In genomic region chr16:18805257-18805773, GRCh38 we compare ENCODE assay signal across 12 cellular contexts. TPM values are rescaled to one million over a fixed set of nuclear protein-coding genes. Genes with fewer than 3 reads are reported as not detected.
DNase-seq lines count a peak whose midpoint lies in the region; ATAC-seq and TF ChIP-seq lines count a peak whose summit lies in the region.
"Had no signal": no experiment of that assay in that cellular context is flagged by ENCODE, and none has a peak within 500 bp of the region (broad histone marks: within the 10 kb centered on the region; RNA-seq: fewer than 3 reads in every experiment).

No MANE protein-coding gene starts in this region.

- H3K9me3 Mint-ChIP-seq in CD14-positive monocyte (peaks cover 0 to 2% (median 0%) of the 10 kb centered on the region in 7 donors), WTC11 (peaks cover 4% of the 10 kb centered on the region; the same call in 1 of the 2 replicates)
- no peaks in the 10 kb centered on the region for H3K9me3 Mint-ChIP-seq in natural killer cell treated with Interleukin-12 subunit alpha and Interleukin-12 subunit beta and Interleukin-15 and Interleukin-18, amount 100 ng/mL, for 72 hours
- H3K9me3 Mint-ChIP-seq: CD8-positive, alpha-beta memory T cell had no signal

- POLR2A ChIA-PET in WTC11 (lab: Charles Lee) = interaction anchor here (1.6 kb wide), 1 partner anchor 15 kb away, joined by 5 read pairs; the partner anchor contains the start of gene RPS15A

- H3K27me3 Mint-ChIP-seq in CD14-positive monocyte (ENCODE audit: low read depth in 3 of 3) (peaks cover 0 to 1% (median 0%) of the 10 kb centered on the region in 3 donors), WTC11 (ENCODE audit: low read depth) (no peaks in the 10 kb centered on the region)
- no peaks in the 10 kb centered on the region for H3K27me3 Mint-ChIP-seq in natural killer cell treated with Interleukin-12 subunit alpha and Interleukin-12 subunit beta and Interleukin-15 and Interleukin-18, amount 100 ng/mL, for 72 hours

- peaks cover 49% of the 10 kb centered on the region for H3K4me1 Mint-ChIP-seq in CD14-positive monocyte
- peaks cover 45% of the 10 kb centered on the region for H3K4me1 Mint-ChIP-seq in WTC11
- peaks cover 33 to 48% of the 10 kb centered on the region in 2 donors for H3K4me1 Mint-ChIP-seq in natural killer cell treated with Interleukin-12 subunit alpha and Interleukin-12 subunit beta and Interleukin-15 and Interleukin-18, amount 100 ng/mL, for 72 hours (ENCODE audit: low read depth in 2 of 2)

- ATAC-seq in WTC11 (no peak), GM21825 (IDR thresholded peaks at IDR 0.05; ENCODE audit: unreplicated experiment) (no peak)
- ATAC-seq in natural killer cell treated with Interleukin-12 subunit alpha and Interleukin-12 subunit beta and Interleukin-15 and Interleukin-18, amount 100 ng/mL, for 72 hours = no peak

- intact Hi-C loops in CD14-positive monocyte (cut with micrococcal nuclease) = loop anchor here in 1 of 2 donors (10.0 kb wide), 2 partner anchors 69 to 749 kb away; partner anchors contain the start of gene VPS35L

- H3K36me3 Mint-ChIP-seq in CD14-positive monocyte (peaks cover 31 to 39% of the 10 kb centered on the region in 2 donors), WTC11 (peaks cover 31% of the 10 kb centered on the region)
- peaks cover 34% of the 10 kb centered on the region for H3K36me3 Mint-ChIP-seq in natural killer cell treated with Interleukin-12 subunit alpha and Interleukin-12 subunit beta and Interleukin-15 and Interleukin-18, amount 100 ng/mL, for 72 hours

- H3K9me2 ChIP-seq in GM23248 (ENCODE audit: insufficient read depth) = no peaks in the 10 kb centered on the region

- H3K4me3 Mint-ChIP-seq in CD14-positive monocyte (no peak overlapping the region), WTC11 (no peak overlapping the region)
- H3K4me3 Mint-ChIP-seq in natural killer cell treated with Interleukin-12 subunit alpha and Interleukin-12 subunit beta and Interleukin-15 and Interleukin-18, amount 100 ng/mL, for 72 hours = no peak overlapping the region
- H3K4me3 Mint-ChIP-seq: CD8-positive, alpha-beta memory T cell had no signal

- H2AFZ ChIP-seq in GM23248 = no peak overlapping the region

- peak overlapping the region; percentile 62 for H3K27ac ChIP-seq in GM23248

- H4K20me1 ChIP-seq in GM23248 (ENCODE audit: insufficient read depth) = no peaks in the 10 kb centered on the region

- in situ Hi-C loops in GM23248 (cut with MboI) = loop anchor here (25.0 kb wide), 1 partner anchor 732 kb away; no protein-coding TSS in a partner anchor

- CTCF ChIA-PET in WTC11 (lab: Charles Lee) = interaction anchor here (0.9 kb wide), 1 partner anchor 15 kb away, joined by 3 read pairs; the partner anchor contains the start of gene RPS15A

- H3K27me3 ChIP-seq in GM23248 (replicated peaks; ENCODE audit: insufficient read depth) = no peaks in the 10 kb centered on the region
- H3K27me3 ChIP-seq in MG63 = no peaks in the 10 kb centered on the region

- no peak for TF ChIP-seq CTCF in CD14-positive monocyte (IDR thresholded peaks at IDR 0.05)
- no peak for TF ChIP-seq CTCF in WTC11 (IDR thresholded peaks at IDR 0.05)

- WGBS in GM23248 (ENCODE audit: low coverage in 1 of 2, low lambda C conversion rate in 2 of 2, missing lambda C conversion rate in 2 of 2), 2 experiments = 9 to 10% methylated on average over 2 of the region's 2 CpGs

- DNase-seq in CD14-positive monocyte (ENCODE audit: low spot score) (no peak), GM23248 (no peak), WTC11 (ENCODE audit: low spot score) (no peak), MG63 (no peak), Ammon's horn (ENCODE audit: low spot score) (no peak)
- DNase-seq in natural killer cell treated with Interleukin-12 subunit alpha and Interleukin-12 subunit beta and Interleukin-15 and Interleukin-18, amount 100 ng/mL, for 72 hours (ENCODE audit: low spot score) = no peak
- DNase-seq: CD8-positive, alpha-beta memory T cell; cerebellar nuclear complex; NCI-H1092 treated with DMSO at 0.1 percent for 48 hours; stimulated activated CD4-positive, alpha-beta T cell treated with anti-CD3 and anti-CD28 coated beads, Interleukin-1b, Interleukin-23, amount 100 ng/mL, for 48 hours; stimulated activated CD8-positive, alpha-beta memory T cell treated with anti-CD3 and anti-CD28 coated beads, Interleukin-4, amount 100 ng/mL, for 48 hours had no signal

- H3K9me3 ChIP-seq in GM23248 (ENCODE audit: low read depth) = no peaks in the 10 kb centered on the region
- H3K9me3 ChIP-seq in MG63 = no peaks in the 10 kb centered on the region

- H3K4me3 ChIP-seq in GM23248 = no peak overlapping the region
- no peak overlapping the region for H3K4me3 ChIP-seq in MG63

- H3K27ac Mint-ChIP-seq in CD14-positive monocyte (peak overlapping the region in 4 of 7 donors; percentile 40 to 90 (median 81)), WTC11 (0 out of 2 replicates have a peak overlapping the region, but pooled peaks have one; percentile 85)
- H3K27ac Mint-ChIP-seq in natural killer cell treated with Interleukin-12 subunit alpha and Interleukin-12 subunit beta and Interleukin-15 and Interleukin-18, amount 100 ng/mL, for 72 hours = peak overlapping the region; percentile 94 to 95

- no peak overlapping the region for H3K4me2 ChIP-seq in GM23248 (ENCODE audit: unreplicated experiment)

- H3K79me2 ChIP-seq in GM23248 (ENCODE audit: insufficient read depth) = peaks cover 34% of the 10 kb centered on the region

- peaks cover 22% of the 10 kb centered on the region for H3K4me1 ChIP-seq in GM23248 (ENCODE audit: insufficient read depth)

- no peak overlapping the region for H3K9ac ChIP-seq in GM23248

- H3F3A ChIP-seq in GM23248 (ENCODE audit: insufficient read depth) = peaks cover 43% of the 10 kb centered on the region

- H3K36me3 ChIP-seq in GM23248 (ENCODE audit: low read depth) (peaks cover 40% of the 10 kb centered on the region), MG63 (peaks cover 57% of the 10 kb centered on the region)

TF ChIP-seq in WTC11, 78 proteins besides CTCF, POLR2A, EP300 and RAD21 (continues in another document):
- no peak for TF ChIP-seq MAX (CRISPR knock-in tag; IDR thresholded peaks at IDR 0.05)
- TF ChIP-seq ZNF263 (CRISPR knock-in tag; IDR thresholded peaks at IDR 0.05; ENCODE audit: low read depth) = no peak
- no peak for TF ChIP-seq ESRRA (CRISPR knock-in tag; IDR thresholded peaks at IDR 0.05; ENCODE audit: borderline replicate concordance)
- no peak for TF ChIP-seq NR3C1 (CRISPR knock-in tag; conservative IDR thresholded peaks at IDR 0.05; ENCODE audit: low read depth)
- TF ChIP-seq NFE2L1 (CRISPR knock-in tag; IDR thresholded peaks at IDR 0.05) = no peak
- TF ChIP-seq PREB (CRISPR knock-in tag; IDR thresholded peaks at IDR 0.05; ENCODE audit: borderline replicate concordance) = no peak
- TF ChIP-seq ZNF317 (CRISPR knock-in tag; IDR thresholded peaks at IDR 0.05; ENCODE audit: borderline replicate concordance, low read depth) = no peak
- no peak for TF ChIP-seq ZNF138 (CRISPR knock-in tag; conservative IDR thresholded peaks at IDR 0.05)
- no peak for TF ChIP-seq ZNF281 (CRISPR knock-in tag; IDR thresholded peaks at IDR 0.05)
- TF ChIP-seq SP1 (CRISPR knock-in tag; conservative IDR thresholded peaks at IDR 0.05) = no peak

RNA-seq across cellular contexts. Expression of gene ARL6IP1, which starts 4.0 kb away (rescaled TPM):
- polyA plus RNA-seq in CD14-positive monocyte (100 to 1,000 TPM; 142 to 158 TPM), GM23248 (2016; fragmentation: Nextera tagmentation; extraction: Ambion mirVana) (131 and 135 TPM in 2 replicates)
- total RNA-seq in GM23248 (2014; rRNA removed; shearing (Covaris generic)) = 184 and 201 TPM in 2 replicates
- 137 to 172 TPM (median 151 TPM) in 3 replicates for total RNA-seq in WTC11 (2021)
- total RNA-seq in natural killer cell treated with Interleukin-12 subunit alpha and Interleukin-12 subunit beta and Interleukin-15 and Interleukin-18, amount 100 ng/mL, for 72 hours = 100 to 1,000 TPM; 113 to 149 TPM
- total RNA-seq in MG63 (2014; rRNA removed; shearing (Covaris generic); ENCODE audit: low replicate concordance) = 118 and 145 TPM in 2 replicates

RNA-seq across cellular contexts. Expression of gene RPS15A, which starts 15.2 kb away (rescaled TPM):
- polyA plus RNA-seq in CD14-positive monocyte = 1,000 to 10,000 TPM; 1,209 to 1,397 TPM
- total RNA-seq in GM23248 (2014; rRNA removed; shearing (Covaris generic)) = 1,662 and 1,721 TPM in 2 replicates
- polyA plus RNA-seq in GM23248 (2016; fragmentation: Nextera tagmentation; extraction: Ambion mirVana) = 651 and 660 TPM in 2 replicates
- total RNA-seq in WTC11 (2021) = 1,612 to 1,889 TPM (median 1,831 TPM) in 3 replicates
- total RNA-seq in natural killer cell treated with Interleukin-12 subunit alpha and Interleukin-12 subunit beta and Interleukin-15 and Interleukin-18, amount 100 ng/mL, for 72 hours = 1,000 to 10,000 TPM in 1 of 2 donors, 100 to 1,000 TPM in 1; 497 to 1,038 TPM
- 1,993 and 2,668 TPM in 2 replicates for total RNA-seq in MG63 (2014; rRNA removed; shearing (Covaris generic); ENCODE audit: low replicate concordance)
